Comparison of ENCODE assay signal across 1 cellular context in the genomic region with DNA sequence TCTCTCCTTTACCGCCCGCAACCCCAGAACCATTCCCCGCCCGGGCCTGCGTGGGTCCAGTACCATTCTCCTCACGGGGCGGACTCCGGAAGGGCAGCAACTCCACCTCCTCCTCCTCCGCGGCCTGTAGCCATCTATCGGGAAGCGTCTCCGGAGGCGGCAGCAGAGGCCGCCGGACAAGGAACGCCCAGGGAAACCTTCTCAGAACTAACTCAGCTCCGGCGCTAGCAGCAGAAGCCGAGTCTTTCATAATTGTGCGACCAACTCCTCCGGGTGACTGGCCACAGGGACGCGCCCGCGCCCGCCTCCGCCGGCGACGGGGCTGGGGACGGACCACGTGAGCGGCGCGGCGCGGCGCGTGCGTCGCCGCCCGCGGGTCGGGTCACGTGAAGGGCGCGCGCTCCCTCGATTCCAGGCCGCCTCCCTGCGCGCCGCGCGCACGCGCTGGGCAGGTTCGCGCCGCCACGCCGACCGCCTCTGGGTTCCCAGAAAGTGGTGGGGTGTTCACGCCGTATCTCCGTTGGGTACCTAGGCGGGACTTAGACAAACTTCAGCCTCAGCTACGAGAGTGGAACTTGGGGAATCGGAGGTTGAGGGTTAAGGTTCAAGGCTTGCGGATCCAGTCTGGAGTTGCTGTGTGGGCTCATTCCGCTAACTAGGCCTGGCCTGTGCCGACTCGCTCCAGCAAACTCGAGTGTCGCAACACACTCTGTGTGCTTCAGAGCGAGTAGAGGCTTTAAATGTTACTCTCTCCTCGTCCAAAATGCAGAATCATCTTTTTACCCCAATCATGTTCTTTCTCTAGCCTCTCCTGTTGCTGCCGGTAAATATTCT.
TF ChIP-seq lines count a peak whose summit lies in the region.

A gene with protein sequence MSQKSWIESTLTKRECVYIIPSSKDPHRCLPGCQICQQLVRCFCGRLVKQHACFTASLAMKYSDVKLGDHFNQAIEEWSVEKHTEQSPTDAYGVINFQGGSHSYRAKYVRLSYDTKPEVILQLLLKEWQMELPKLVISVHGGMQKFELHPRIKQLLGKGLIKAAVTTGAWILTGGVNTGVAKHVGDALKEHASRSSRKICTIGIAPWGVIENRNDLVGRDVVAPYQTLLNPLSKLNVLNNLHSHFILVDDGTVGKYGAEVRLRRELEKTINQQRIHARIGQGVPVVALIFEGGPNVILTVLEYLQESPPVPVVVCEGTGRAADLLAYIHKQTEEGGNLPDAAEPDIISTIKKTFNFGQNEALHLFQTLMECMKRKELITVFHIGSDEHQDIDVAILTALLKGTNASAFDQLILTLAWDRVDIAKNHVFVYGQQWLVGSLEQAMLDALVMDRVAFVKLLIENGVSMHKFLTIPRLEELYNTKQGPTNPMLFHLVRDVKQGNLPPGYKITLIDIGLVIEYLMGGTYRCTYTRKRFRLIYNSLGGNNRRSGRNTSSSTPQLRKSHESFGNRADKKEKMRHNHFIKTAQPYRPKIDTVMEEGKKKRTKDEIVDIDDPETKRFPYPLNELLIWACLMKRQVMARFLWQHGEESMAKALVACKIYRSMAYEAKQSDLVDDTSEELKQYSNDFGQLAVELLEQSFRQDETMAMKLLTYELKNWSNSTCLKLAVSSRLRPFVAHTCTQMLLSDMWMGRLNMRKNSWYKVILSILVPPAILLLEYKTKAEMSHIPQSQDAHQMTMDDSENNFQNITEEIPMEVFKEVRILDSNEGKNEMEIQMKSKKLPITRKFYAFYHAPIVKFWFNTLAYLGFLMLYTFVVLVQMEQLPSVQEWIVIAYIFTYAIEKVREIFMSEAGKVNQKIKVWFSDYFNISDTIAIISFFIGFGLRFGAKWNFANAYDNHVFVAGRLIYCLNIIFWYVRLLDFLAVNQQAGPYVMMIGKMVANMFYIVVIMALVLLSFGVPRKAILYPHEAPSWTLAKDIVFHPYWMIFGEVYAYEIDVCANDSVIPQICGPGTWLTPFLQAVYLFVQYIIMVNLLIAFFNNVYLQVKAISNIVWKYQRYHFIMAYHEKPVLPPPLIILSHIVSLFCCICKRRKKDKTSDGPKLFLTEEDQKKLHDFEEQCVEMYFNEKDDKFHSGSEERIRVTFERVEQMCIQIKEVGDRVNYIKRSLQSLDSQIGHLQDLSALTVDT (N-terminal part only) (minus strand): TSS at position 330 of the 834 bp plus-strand sequence. CDS start 264 bp downstream, at position 66.

TF ChIP-seq in HepG2, 621 proteins besides CTCF, POLR2A, EP300 and RAD21 (continued from another document):
- TF ChIP-seq ZNF747 (CRISPR knock-in tag; IDR thresholded peaks at IDR 0.05; ENCODE audit: borderline replicate concordance), result peak; percentile 58; the same call in 1 of the 2 replicates
- TF ChIP-seq SNAPC2 (CRISPR knock-in tag; IDR thresholded peaks at IDR 0.05), result peak; percentile 30; the same call in 1 of the 2 replicates
- no peak for TF ChIP-seq EED (CRISPR knock-in tag; IDR thresholded peaks at IDR 0.05)
- TF ChIP-seq ZNF136 (CRISPR knock-in tag; IDR thresholded peaks at IDR 0.05; ENCODE audit: low read depth), result no peak; the same call in 1 of the 2 replicates
- TF ChIP-seq, protein P1, sequence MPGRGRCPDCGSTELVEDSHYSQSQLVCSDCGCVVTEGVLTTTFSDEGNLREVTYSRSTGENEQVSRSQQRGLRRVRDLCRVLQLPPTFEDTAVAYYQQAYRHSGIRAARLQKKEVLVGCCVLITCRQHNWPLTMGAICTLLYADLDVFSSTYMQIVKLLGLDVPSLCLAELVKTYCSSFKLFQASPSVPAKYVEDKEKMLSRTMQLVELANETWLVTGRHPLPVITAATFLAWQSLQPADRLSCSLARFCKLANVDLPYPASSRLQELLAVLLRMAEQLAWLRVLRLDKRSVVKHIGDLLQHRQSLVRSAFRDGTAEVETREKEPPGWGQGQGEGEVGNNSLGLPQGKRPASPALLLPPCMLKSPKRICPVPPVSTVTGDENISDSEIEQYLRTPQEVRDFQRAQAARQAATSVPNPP (CRISPR knock-in tag; IDR thresholded peaks at IDR 0.05), result peak; percentile 27; the same call in 1 of the 2 replicates
- peak; percentile 80; the same call in 1 of the 2 replicates for TF ChIP-seq IRX3 (CRISPR knock-in tag; IDR thresholded peaks at IDR 0.05; ENCODE audit: borderline replicate concordance, low read depth)
- no peak; the same call in 1 of the 2 replicates for TF ChIP-seq ZSCAN20 (CRISPR knock-in tag; IDR thresholded peaks at IDR 0.05; ENCODE audit: borderline replicate concordance)
- TF ChIP-seq, protein P2, sequence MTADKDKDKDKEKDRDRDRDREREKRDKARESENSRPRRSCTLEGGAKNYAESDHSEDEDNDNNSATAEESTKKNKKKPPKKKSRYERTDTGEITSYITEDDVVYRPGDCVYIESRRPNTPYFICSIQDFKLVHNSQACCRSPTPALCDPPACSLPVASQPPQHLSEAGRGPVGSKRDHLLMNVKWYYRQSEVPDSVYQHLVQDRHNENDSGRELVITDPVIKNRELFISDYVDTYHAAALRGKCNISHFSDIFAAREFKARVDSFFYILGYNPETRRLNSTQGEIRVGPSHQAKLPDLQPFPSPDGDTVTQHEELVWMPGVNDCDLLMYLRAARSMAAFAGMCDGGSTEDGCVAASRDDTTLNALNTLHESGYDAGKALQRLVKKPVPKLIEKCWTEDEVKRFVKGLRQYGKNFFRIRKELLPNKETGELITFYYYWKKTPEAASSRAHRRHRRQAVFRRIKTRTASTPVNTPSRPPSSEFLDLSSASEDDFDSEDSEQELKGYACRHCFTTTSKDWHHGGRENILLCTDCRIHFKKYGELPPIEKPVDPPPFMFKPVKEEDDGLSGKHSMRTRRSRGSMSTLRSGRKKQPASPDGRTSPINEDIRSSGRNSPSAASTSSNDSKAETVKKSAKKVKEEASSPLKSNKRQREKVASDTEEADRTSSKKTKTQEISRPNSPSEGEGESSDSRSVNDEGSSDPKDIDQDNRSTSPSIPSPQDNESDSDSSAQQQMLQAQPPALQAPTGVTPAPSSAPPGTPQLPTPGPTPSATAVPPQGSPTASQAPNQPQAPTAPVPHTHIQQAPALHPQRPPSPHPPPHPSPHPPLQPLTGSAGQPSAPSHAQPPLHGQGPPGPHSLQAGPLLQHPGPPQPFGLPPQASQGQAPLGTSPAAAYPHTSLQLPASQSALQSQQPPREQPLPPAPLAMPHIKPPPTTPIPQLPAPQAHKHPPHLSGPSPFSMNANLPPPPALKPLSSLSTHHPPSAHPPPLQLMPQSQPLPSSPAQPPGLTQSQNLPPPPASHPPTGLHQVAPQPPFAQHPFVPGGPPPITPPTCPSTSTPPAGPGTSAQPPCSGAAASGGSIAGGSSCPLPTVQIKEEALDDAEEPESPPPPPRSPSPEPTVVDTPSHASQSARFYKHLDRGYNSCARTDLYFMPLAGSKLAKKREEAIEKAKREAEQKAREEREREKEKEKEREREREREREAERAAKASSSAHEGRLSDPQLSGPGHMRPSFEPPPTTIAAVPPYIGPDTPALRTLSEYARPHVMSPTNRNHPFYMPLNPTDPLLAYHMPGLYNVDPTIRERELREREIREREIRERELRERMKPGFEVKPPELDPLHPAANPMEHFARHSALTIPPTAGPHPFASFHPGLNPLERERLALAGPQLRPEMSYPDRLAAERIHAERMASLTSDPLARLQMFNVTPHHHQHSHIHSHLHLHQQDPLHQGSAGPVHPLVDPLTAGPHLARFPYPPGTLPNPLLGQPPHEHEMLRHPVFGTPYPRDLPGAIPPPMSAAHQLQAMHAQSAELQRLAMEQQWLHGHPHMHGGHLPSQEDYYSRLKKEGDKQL (CRISPR knock-in tag; IDR thresholded peaks at IDR 0.05; ENCODE audit: low read depth), result no peak
- peak; percentile 11; the same call in 1 of the 2 replicates for TF ChIP-seq ZSCAN31 (CRISPR knock-in tag; IDR thresholded peaks at IDR 0.05; ENCODE audit: low read depth)
- TF ChIP-seq ZMAT3 (CRISPR knock-in tag; conservative IDR thresholded peaks at IDR 0.05), result peak; percentile 73; the same call in 1 of the 2 replicates
- TF ChIP-seq, protein P3, sequence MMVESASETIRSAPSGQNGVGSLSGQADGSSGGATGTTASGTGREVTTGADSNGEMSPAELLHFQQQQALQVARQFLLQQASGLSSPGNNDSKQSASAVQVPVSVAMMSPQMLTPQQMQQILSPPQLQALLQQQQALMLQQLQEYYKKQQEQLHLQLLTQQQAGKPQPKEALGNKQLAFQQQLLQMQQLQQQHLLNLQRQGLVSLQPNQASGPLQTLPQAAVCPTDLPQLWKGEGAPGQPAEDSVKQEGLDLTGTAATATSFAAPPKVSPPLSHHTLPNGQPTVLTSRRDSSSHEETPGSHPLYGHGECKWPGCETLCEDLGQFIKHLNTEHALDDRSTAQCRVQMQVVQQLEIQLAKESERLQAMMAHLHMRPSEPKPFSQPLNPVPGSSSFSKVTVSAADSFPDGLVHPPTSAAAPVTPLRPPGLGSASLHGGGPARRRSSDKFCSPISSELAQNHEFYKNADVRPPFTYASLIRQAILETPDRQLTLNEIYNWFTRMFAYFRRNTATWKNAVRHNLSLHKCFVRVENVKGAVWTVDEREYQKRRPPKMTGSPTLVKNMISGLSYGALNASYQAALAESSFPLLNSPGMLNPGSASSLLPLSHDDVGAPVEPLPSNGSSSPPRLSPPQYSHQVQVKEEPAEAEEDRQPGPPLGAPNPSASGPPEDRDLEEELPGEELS (CRISPR knock-in tag; IDR thresholded peaks at IDR 0.05), result no peak
- no peak for TF ChIP-seq MZF1 (CRISPR knock-in tag; IDR thresholded peaks at IDR 0.05; ENCODE audit: borderline replicate concordance)
- 0 out of 2 replicates have a peak, but pooled peaks have one; percentile 21 for TF ChIP-seq XBP1 (CRISPR knock-in tag; IDR thresholded peaks at IDR 0.05)
- TF ChIP-seq ZNF468 (CRISPR knock-in tag; IDR thresholded peaks at IDR 0.05), result no peak
- TF ChIP-seq FOXP1 (IDR thresholded peaks at IDR 0.05), result no peak
- TF ChIP-seq FOXP1 (CRISPR knock-in tag; IDR thresholded peaks at IDR 0.05), result no peak
- TF ChIP-seq, protein P4, sequence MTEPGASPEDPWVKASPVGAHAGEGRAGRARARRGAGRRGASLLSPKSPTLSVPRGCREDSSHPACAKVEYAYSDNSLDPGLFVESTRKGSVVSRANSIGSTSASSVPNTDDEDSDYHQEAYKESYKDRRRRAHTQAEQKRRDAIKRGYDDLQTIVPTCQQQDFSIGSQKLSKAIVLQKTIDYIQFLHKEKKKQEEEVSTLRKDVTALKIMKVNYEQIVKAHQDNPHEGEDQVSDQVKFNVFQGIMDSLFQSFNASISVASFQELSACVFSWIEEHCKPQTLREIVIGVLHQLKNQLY (CRISPR knock-in tag; IDR thresholded peaks at IDR 0.05), result peak; percentile 32
- TF ChIP-seq KLF12 (CRISPR knock-in tag; IDR thresholded peaks at IDR 0.05; ENCODE audit: borderline replicate concordance), result 0 out of 2 replicates have a peak, but pooled peaks have one; percentile 37
- TF ChIP-seq FOXA1 (IDR thresholded peaks at IDR 0.05), result no peak
- TF ChIP-seq FOXA1 (CRISPR knock-in tag; IDR thresholded peaks at IDR 0.05), result 0 out of 2 replicates have a peak, but pooled peaks have one; percentile 9
- 0 out of 2 replicates have a peak, but pooled peaks have one; percentile 49 for TF ChIP-seq NFKBIZ (CRISPR knock-in tag; IDR thresholded peaks at IDR 0.05)
- peak; percentile 44; the same call in 1 of the 2 replicates for TF ChIP-seq ZNF768 (CRISPR knock-in tag; IDR thresholded peaks at IDR 0.05)
